Comparison of ENCODE assay signal across 1 cellular context in the genomic region with DNA sequence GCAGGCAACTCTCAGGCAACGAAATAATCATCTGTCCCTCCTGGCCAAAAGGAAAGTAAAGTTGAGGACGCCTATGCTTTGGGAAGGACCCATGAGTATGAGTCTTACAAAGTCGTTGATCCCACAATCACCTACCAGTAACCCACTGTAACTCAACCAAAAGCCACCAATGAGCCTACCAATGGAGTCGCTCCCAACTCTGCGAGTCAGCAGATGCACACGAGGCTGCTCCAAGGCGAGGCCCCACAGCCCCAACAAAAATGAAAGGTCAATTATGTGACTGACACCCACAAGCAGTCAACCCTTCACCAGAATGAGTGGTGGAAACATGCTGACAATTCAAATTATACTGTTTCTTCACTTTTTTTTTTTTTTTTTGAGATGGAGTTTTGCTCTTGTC.
TF ChIP-seq lines count a peak whose summit lies in the region.

No MANE protein-coding gene starts in this region.

TF ChIP-seq in WTC11, 78 proteins besides CTCF, POLR2A, EP300 and RAD21 (continued from another document):
- TF ChIP-seq, protein P1, sequence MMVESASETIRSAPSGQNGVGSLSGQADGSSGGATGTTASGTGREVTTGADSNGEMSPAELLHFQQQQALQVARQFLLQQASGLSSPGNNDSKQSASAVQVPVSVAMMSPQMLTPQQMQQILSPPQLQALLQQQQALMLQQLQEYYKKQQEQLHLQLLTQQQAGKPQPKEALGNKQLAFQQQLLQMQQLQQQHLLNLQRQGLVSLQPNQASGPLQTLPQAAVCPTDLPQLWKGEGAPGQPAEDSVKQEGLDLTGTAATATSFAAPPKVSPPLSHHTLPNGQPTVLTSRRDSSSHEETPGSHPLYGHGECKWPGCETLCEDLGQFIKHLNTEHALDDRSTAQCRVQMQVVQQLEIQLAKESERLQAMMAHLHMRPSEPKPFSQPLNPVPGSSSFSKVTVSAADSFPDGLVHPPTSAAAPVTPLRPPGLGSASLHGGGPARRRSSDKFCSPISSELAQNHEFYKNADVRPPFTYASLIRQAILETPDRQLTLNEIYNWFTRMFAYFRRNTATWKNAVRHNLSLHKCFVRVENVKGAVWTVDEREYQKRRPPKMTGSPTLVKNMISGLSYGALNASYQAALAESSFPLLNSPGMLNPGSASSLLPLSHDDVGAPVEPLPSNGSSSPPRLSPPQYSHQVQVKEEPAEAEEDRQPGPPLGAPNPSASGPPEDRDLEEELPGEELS (CRISPR knock-in tag; IDR thresholded peaks at IDR 0.05), result no peak
- TF ChIP-seq, protein P2, sequence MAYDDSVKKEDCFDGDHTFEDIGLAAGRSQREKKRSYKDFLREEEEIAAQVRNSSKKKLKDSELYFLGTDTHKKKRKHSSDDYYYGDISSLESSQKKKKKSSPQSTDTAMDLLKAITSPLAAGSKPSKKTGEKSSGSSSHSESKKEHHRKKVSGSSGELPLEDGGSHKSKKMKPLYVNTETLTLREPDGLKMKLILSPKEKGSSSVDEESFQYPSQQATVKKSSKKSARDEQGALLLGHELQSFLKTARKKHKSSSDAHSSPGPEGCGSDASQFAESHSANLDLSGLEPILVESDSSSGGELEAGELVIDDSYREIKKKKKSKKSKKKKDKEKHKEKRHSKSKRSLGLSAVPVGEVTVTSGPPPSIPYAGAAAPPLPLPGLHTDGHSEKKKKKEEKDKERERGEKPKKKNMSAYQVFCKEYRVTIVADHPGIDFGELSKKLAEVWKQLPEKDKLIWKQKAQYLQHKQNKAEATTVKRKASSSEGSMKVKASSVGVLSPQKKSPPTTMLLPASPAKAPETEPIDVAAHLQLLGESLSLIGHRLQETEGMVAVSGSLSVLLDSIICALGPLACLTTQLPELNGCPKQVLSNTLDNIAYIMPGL (CRISPR knock-in tag; IDR thresholded peaks at IDR 0.05), result no peak
- TF ChIP-seq, protein P3, sequence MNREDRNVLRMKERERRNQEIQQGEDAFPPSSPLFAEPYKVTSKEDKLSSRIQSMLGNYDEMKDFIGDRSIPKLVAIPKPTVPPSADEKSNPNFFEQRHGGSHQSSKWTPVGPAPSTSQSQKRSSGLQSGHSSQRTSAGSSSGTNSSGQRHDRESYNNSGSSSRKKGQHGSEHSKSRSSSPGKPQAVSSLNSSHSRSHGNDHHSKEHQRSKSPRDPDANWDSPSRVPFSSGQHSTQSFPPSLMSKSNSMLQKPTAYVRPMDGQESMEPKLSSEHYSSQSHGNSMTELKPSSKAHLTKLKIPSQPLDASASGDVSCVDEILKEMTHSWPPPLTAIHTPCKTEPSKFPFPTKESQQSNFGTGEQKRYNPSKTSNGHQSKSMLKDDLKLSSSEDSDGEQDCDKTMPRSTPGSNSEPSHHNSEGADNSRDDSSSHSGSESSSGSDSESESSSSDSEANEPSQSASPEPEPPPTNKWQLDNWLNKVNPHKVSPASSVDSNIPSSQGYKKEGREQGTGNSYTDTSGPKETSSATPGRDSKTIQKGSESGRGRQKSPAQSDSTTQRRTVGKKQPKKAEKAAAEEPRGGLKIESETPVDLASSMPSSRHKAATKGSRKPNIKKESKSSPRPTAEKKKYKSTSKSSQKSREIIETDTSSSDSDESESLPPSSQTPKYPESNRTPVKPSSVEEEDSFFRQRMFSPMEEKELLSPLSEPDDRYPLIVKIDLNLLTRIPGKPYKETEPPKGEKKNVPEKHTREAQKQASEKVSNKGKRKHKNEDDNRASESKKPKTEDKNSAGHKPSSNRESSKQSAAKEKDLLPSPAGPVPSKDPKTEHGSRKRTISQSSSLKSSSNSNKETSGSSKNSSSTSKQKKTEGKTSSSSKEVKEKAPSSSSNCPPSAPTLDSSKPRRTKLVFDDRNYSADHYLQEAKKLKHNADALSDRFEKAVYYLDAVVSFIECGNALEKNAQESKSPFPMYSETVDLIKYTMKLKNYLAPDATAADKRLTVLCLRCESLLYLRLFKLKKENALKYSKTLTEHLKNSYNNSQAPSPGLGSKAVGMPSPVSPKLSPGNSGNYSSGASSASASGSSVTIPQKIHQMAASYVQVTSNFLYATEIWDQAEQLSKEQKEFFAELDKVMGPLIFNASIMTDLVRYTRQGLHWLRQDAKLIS (CRISPR knock-in tag; IDR thresholded peaks at IDR 0.05; ENCODE audit: borderline replicate concordance), result no peak
- TF ChIP-seq ZNF138 (CRISPR knock-in tag; conservative IDR thresholded peaks at IDR 0.05) (no peak), NR3C1 (CRISPR knock-in tag; conservative IDR thresholded peaks at IDR 0.05; ENCODE audit: low read depth) (no peak), ZNF671 (CRISPR knock-in tag; IDR thresholded peaks at IDR 0.05) (no peak), PRRX2 (CRISPR knock-in tag; IDR thresholded peaks at IDR 0.05) (no peak), IRF2 (CRISPR knock-in tag; IDR thresholded peaks at IDR 0.05; ENCODE audit: borderline replicate concordance, low read depth) (no peak), GABPB1 (CRISPR knock-in tag; IDR thresholded peaks at IDR 0.05) (no peak), ZNF416 (CRISPR knock-in tag; IDR thresholded peaks at IDR 0.05) (no peak), ETV6 (CRISPR knock-in tag; IDR thresholded peaks at IDR 0.05) (no peak), ZNF396 (CRISPR knock-in tag; IDR thresholded peaks at IDR 0.05; ENCODE audit: borderline replicate concordance) (no peak), MXD4 (CRISPR knock-in tag; IDR thresholded peaks at IDR 0.05; ENCODE audit: borderline replicate concordance) (no peak), FOXP1 (CRISPR knock-in tag; IDR thresholded peaks at IDR 0.05; ENCODE audit: borderline replicate concordance) (no peak)
- TF ChIP-seq, protein P4, sequence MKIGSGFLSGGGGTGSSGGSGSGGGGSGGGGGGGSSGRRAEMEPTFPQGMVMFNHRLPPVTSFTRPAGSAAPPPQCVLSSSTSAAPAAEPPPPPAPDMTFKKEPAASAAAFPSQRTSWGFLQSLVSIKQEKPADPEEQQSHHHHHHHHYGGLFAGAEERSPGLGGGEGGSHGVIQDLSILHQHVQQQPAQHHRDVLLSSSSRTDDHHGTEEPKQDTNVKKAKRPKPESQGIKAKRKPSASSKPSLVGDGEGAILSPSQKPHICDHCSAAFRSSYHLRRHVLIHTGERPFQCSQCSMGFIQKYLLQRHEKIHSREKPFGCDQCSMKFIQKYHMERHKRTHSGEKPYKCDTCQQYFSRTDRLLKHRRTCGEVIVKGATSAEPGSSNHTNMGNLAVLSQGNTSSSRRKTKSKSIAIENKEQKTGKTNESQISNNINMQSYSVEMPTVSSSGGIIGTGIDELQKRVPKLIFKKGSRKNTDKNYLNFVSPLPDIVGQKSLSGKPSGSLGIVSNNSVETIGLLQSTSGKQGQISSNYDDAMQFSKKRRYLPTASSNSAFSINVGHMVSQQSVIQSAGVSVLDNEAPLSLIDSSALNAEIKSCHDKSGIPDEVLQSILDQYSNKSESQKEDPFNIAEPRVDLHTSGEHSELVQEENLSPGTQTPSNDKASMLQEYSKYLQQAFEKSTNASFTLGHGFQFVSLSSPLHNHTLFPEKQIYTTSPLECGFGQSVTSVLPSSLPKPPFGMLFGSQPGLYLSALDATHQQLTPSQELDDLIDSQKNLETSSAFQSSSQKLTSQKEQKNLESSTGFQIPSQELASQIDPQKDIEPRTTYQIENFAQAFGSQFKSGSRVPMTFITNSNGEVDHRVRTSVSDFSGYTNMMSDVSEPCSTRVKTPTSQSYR (CRISPR knock-in tag; IDR thresholded peaks at IDR 0.05), result no peak
- TF ChIP-seq, protein P5, sequence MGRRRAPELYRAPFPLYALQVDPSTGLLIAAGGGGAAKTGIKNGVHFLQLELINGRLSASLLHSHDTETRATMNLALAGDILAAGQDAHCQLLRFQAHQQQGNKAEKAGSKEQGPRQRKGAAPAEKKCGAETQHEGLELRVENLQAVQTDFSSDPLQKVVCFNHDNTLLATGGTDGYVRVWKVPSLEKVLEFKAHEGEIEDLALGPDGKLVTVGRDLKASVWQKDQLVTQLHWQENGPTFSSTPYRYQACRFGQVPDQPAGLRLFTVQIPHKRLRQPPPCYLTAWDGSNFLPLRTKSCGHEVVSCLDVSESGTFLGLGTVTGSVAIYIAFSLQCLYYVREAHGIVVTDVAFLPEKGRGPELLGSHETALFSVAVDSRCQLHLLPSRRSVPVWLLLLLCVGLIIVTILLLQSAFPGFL (CRISPR knock-in tag; IDR thresholded peaks at IDR 0.05; ENCODE audit: borderline replicate concordance), result no peak
- TF ChIP-seq, protein P6, sequence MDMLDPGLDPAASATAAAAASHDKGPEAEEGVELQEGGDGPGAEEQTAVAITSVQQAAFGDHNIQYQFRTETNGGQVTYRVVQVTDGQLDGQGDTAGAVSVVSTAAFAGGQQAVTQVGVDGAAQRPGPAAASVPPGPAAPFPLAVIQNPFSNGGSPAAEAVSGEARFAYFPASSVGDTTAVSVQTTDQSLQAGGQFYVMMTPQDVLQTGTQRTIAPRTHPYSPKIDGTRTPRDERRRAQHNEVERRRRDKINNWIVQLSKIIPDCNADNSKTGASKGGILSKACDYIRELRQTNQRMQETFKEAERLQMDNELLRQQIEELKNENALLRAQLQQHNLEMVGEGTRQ (CRISPR knock-in tag; IDR thresholded peaks at IDR 0.05), result no peak
